8 cellular contexts compared by ENCODE assay signal in the genomic region with DNA sequence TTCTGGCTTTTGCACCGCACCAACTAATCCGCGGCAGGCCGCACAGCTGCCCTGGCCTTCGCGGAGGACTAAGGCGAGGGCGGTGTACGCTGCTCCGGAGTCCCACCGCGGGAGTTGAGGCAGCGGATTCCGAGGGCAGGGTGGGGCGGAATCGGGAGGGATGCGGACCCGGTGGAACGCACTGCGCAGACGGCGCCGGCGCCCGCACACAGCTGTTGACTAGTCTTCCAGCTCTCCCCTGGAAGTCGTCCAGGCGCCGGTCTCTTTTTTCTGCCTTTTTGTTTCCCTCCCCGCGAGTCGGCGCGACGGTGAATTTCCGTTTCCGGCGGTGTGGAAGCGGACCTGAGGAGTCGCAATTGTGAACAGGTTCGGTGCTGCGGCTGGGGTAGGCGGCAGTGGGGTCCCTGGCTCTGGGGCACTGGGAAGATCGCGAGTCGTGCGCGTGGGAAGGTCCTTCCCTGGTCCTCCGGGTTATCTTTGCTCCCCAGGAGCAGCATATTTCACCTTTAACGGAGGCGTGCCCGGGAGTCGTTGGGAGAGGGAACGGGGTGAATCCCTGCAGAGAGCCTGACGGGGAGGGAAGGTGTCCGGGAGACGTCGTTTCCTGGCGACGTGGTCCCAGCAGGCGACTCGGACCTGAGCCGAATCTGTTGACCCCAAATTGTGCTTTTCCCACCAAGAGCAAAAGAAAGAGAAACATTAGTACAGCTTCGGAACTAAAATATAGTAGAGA. TPM values are rescaled to one million over a fixed set of nuclear protein-coding genes. Genes with fewer than 3 reads are reported as not detected.
DNase-seq lines count a peak whose midpoint lies in the region; ATAC-seq, FAIRE-seq and TF ChIP-seq lines count a peak whose summit lies in the region.

Gene ASAH2B (plus strand): TSS at position 319 of the 733 bp plus-strand sequence. CDS start 5,195 bp downstream, outside the sequence.

- ATAC-seq in GM19043 (IDR thresholded peaks at IDR 0.05; ENCODE audit: low read depth, unreplicated experiment) (peak; percentile 73), HG03280 (IDR thresholded peaks at IDR 0.05; ENCODE audit: unreplicated experiment) (peak; percentile 87)

- H3K4me1 ChIP-seq in endothelial cell of umbilical vein (ENCODE audit: control insufficient read depth, extremely low read depth, insufficient read depth, low read length): no peaks in the 10 kb centered on the region

- H3K9me1 ChIP-seq in endothelial cell of umbilical vein (replicated peaks; ENCODE audit: control insufficient read depth, extremely low read depth, insufficient read depth, low read length): no peaks in the 10 kb centered on the region

- BruUV-seq in endothelial cell of umbilical vein (replicated peaks; lab: Mats Ljungman, UMichigan): TSS peak; percentile 79

- peak within 1 kb of the TSS; percentile 89 for H3K9ac ChIP-seq in endothelial cell of umbilical vein (replicated peaks; ENCODE audit: extremely low read depth, insufficient read depth, low read length)

- no peaks in the 10 kb centered on the region for H3K27me3 ChIP-seq in endothelial cell of umbilical vein (ENCODE audit: control insufficient read depth in 2 of 2, insufficient read depth in 2 of 2, low read length in 2 of 2)

- CTCF ChIA-PET in endothelial cell of umbilical vein (lab: Charles Lee): interaction anchor here (1.2 kb wide), 1 partner anchor 323 kb away, joined by 3 read pairs; no protein-coding TSS in a partner anchor

- no peaks in the 10 kb centered on the region for H3K9me3 ChIP-seq in endothelial cell of umbilical vein (replicated peaks; ENCODE audit: control insufficient read depth, insufficient read depth, low read length)

- no peaks in the 10 kb centered on the region for H4K20me1 ChIP-seq in endothelial cell of umbilical vein (replicated peaks; ENCODE audit: control insufficient read depth, extremely low read depth, insufficient read depth, low read length)

- dilution Hi-C loops in endothelial cell of umbilical vein (cut with MboI; ENCODE audit: extremely low pct_ligation_motif_present, low sequenced_read_pairs): no loop called here

- intact Hi-C loops in endothelial cell of umbilical vein (cut with micrococcal nuclease): loop anchor here (1.0 kb wide), 1 partner anchor 115 kb away; no protein-coding TSS in a partner anchor

- DNase-seq in AG20443 (ENCODE audit: low spot score) (peak; percentile 76), NCI-H748 treated with DMSO at 0.1 percent for 48 hours (lab: John Stamatoyannopoulos, UW) (peak; percentile 31), endothelial cell of umbilical vein (ENCODE audit: low read depth, low spot score) (peak; percentile 83), midbrain (lab: John Stamatoyannopoulos, UW) (peak; percentile 67)
- peak; percentile 68 for DNase-seq in activated CD8-positive, alpha-beta memory T cell treated with anti-CD3 and anti-CD28 coated beads, Interleukin-2, amount 50 U/mL, for 4 hours
- DNase-seq in stimulated activated CD8-positive, alpha-beta memory T cell treated with anti-CD3 and anti-CD28 coated beads, Interleukin-15, amount 100 ng/mL, for 24 hours (ENCODE audit: low read depth): peak; percentile 55

- H3K36me3 ChIP-seq in endothelial cell of umbilical vein (ENCODE audit: control insufficient read depth in 2 of 2, extremely low read depth in 1 of 2, insufficient read depth in 2 of 2, low read length in 2 of 2): no peaks in the 10 kb centered on the region

- no peak for FAIRE-seq in endothelial cell of umbilical vein (lab: Jason Lieb, UNC)

- peak; percentile 69 for TF ChIP-seq POLR2A in endothelial cell of umbilical vein (IDR thresholded peaks at IDR 0.05; ENCODE audit: low read depth, low read length)

- H2AFZ ChIP-seq in endothelial cell of umbilical vein (ENCODE audit: low read depth, low read length): peak within 1 kb of the TSS; percentile 93

- no peak for TF ChIP-seq CTCF in endothelial cell of umbilical vein (IDR thresholded peaks at IDR 0.05; ENCODE audit: extremely low read depth in 1 of 2, insufficient read depth in 1 of 2, low read depth in 1 of 2, low read length in 2 of 2)

- POLR2A ChIA-PET in endothelial cell of umbilical vein (lab: Charles Lee): interaction anchor here (0.7 kb wide), 1 partner anchor 114 kb away, joined by 3 read pairs; no protein-coding TSS in a partner anchor

- peak within 1 kb of the TSS; percentile 61 for H3K4me2 ChIP-seq in endothelial cell of umbilical vein (ENCODE audit: insufficient read depth, low read length)

- no peaks in the 10 kb centered on the region for H3K79me2 ChIP-seq in endothelial cell of umbilical vein (ENCODE audit: control insufficient read depth, insufficient read depth, low read length)

- H3K4me3 ChIP-seq in endothelial cell of umbilical vein (replicated peaks in 1 of 3; ENCODE audit: insufficient read depth in 1 of 3, low read depth in 1 of 3, low read length in 3 of 3): peak within 1 kb of the TSS; percentile 65 to 76 (median 70)

- H3K27ac ChIP-seq in endothelial cell of umbilical vein (ENCODE audit: insufficient read depth, low read depth, low read length): peak within 1 kb of the TSS; percentile 87

TF ChIP-seq in endothelial cell of umbilical vein, 7 proteins besides CTCF, POLR2A, EP300 and RAD21:
- TF ChIP-seq EZH2 (IDR thresholded peaks at IDR 0.05; ENCODE audit: borderline replicate concordance, low read depth, low read length, severe bottlenecking) (no peak), POLR2AphosphoS5 (IDR thresholded peaks at IDR 0.05; ENCODE audit: insufficient read depth, low read depth, low read length) (no peak)

RNA-seq across cellular contexts. Expression of gene ASAH2B, which starts in this region (rescaled TPM):
- total RNA-seq in endothelial cell of umbilical vein: 3.3 and 6.5 TPM in 2 replicates
- 1.9 and 2.0 TPM in 2 replicates for polyA plus RNA-seq in endothelial cell of umbilical vein
- polyA plus RNA-seq in endothelial cell of umbilical vein (2011; cell fraction: cytosol; rRNA removed): 2.7 and 4.0 TPM in 2 replicates
- polyA plus RNA-seq in endothelial cell of umbilical vein (2011; cell fraction: nucleus; rRNA removed): 3.1 and 3.3 TPM in 2 replicates
- polyA plus RNA-seq in endothelial cell of umbilical vein (2012): 5.8 and 6.5 TPM in 2 replicates
- 2.9 and 3.0 TPM in 2 replicates for polyA minus RNA-seq in endothelial cell of umbilical vein
- 1.7 TPM for polyA minus RNA-seq in endothelial cell of umbilical vein (2011; cell fraction: cytosol; rRNA and poly(A)+ RNA removed)
- 3.0 and 5.4 TPM in 2 replicates for polyA minus RNA-seq in endothelial cell of umbilical vein (2011; cell fraction: nucleus; rRNA and poly(A)+ RNA removed)

Comparison
In these comparisons a context has a peak if more than half of its experiments do, and no peak if none do; other contexts are left out.
1. Peak in every context shown above with its lines: DNase-seq, ATAC-seq, H3K4me3 ChIP-seq and H3K27ac ChIP-seq.
2. DNase-seq: peak in every context shown above with its lines; median percentile 83 in endothelial cell of umbilical vein; 76 in AG20443; 68 in activated CD8-positive, alpha-beta memory T cell treated with anti-CD3 and anti-CD28 coated beads, Interleukin-2, amount 50 U/mL, for 4 hours; 67 in midbrain; 55 in stimulated activated CD8-positive, alpha-beta memory T cell treated with anti-CD3 and anti-CD28 coated beads, Interleukin-15, amount 100 ng/mL, for 24 hours; 31 in NCI-H748 treated with DMSO at 0.1 percent for 48 hours.